ENCODE assay signal across 20 cellular contexts in the genomic region with DNA sequence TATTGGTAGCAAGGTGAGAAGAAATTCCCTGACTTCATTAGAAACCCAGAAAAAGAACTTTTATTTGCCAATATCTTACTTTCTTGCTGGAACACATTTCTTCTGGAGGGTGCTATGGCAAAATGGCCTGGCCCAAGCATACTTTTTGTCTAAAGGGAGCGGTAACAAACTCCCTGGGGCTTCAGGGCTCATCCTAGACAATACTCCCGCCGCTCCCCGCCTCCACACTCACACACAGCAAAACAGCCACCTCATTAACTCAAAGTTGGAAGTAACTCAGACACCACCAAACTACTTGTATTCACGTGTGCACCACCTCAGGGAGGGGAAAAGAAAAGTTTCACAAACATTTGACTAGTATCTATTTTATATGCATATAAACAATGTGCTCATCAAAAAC.
A peak's percentile ranks its signal among the peaks of the same experiment; 100 is the strongest.
DNase-seq lines count a peak whose midpoint lies in the region; ATAC-seq and TF ChIP-seq lines count a peak whose summit lies in the region.
"Had no signal": no experiment of that assay in that cellular context is flagged by ENCODE, and none has a peak within 500 bp of the region (broad histone marks: within the 10 kb centered on the region; RNA-seq: fewer than 3 reads in every experiment).

No MANE protein-coding gene starts in this region.

- POLR2A ChIA-PET in WTC11 (lab: Charles Lee), result no interaction called here

- ATAC-seq in WTC11 (peak; percentile 55), natural killer cell (no peak)
- ATAC-seq: GM12878, HCT116 had no signal

- H3K4me3 ChIP-seq in iPS-18a (ENCODE audit: low read length) (peak overlapping the region; percentile 21), neuronal stem cell (ENCODE audit: low read length in 2 of 2) (no peak overlapping the region), mesenchymal stem cell (ENCODE audit: insufficient read depth in 1 of 2, low read depth in 1 of 2, low read length in 2 of 2) (no peak overlapping the region)
- H3K4me3 ChIP-seq: BLaER1, GM12878 had no signal

- CTCF ChIA-PET in WTC11 (lab: Charles Lee), result interaction anchor here (1.0 kb wide), 1 partner anchor 24 kb away, joined by 3 read pairs; no protein-coding TSS in a partner anchor

- H3K27ac ChIP-seq in H9 (ENCODE audit: insufficient read length, low read depth, low read length) (no peak overlapping the region), iPS-18a (ENCODE audit: low read length) (no peak overlapping the region), neuronal stem cell (replicated peaks; ENCODE audit: low read length) (no peak overlapping the region), mesenchymal stem cell (ENCODE audit: low read length, poor library complexity, severe bottlenecking) (no peak overlapping the region)
- H3K27ac ChIP-seq: BLaER1, C4-2B had no signal

- H3K27me3 ChIP-seq in H9 (ENCODE audit: insufficient read depth, low read length), result no peaks in the 10 kb centered on the region
- H3K27me3 ChIP-seq in iPS-18a (ENCODE audit: control insufficient read depth, insufficient read depth, low read length), result no peaks in the 10 kb centered on the region
- H3K27me3 ChIP-seq in neuronal stem cell (ENCODE audit: control insufficient read depth in 3 of 3, insufficient read depth in 3 of 3, low read depth in 1 of 3, low read length in 3 of 3), result peaks cover 0 to 22% (median 0%) of the 10 kb centered on the region in 3 experiments
- H3K27me3 ChIP-seq in mesenchymal stem cell (ENCODE audit: control insufficient read depth in 1 of 2, insufficient read depth in 1 of 2, low read length in 2 of 2), result peaks cover 0 to 8% of the 10 kb centered on the region in 2 experiments

- H2AFZ ChIP-seq in H9 (ENCODE audit: low read length) (no peak overlapping the region), neuronal stem cell (ENCODE audit: low read length) (no peak overlapping the region), mesenchymal stem cell (ENCODE audit: low read depth, low read length) (no peak overlapping the region)

- H3K9me3 Mint-ChIP-seq in H9 (no peaks in the 10 kb centered on the region), WTC11 (no peaks in the 10 kb centered on the region), natural killer cell (no peaks in the 10 kb centered on the region)
- H3K9me3 Mint-ChIP-seq: CD4-positive, alpha-beta T cell had no signal

- no peaks in the 10 kb centered on the region for H4K20me1 ChIP-seq in H9 (ENCODE audit: control insufficient read depth, insufficient read depth, insufficient read length)
- H4K20me1 ChIP-seq: BLaER1 had no signal

- H3K4me1 Mint-ChIP-seq in H9 (peaks cover 24 to 28% of the 10 kb centered on the region in 2 experiments), WTC11 (peaks cover 17% of the 10 kb centered on the region), natural killer cell (no peaks in the 10 kb centered on the region)
- H3K4me1 Mint-ChIP-seq: B cell; CD8-positive, alpha-beta memory T cell had no signal

- no peak overlapping the region for H2BK120ac ChIP-seq in H9 (ENCODE audit: low read depth, low read length, poor library complexity, severe bottlenecking)
- H2BK120ac ChIP-seq in neuronal stem cell (ENCODE audit: low read depth, low read length), result no peak overlapping the region
- H2BK120ac ChIP-seq in mesenchymal stem cell (ENCODE audit: low read depth, low read length), result no peak overlapping the region

- H2BK20ac ChIP-seq in H9 (ENCODE audit: low read depth, low read length, poor library complexity, severe bottlenecking), result no peak overlapping the region

- H2BK15ac ChIP-seq in H9 (ENCODE audit: low read depth, low read length), result no peak overlapping the region
- no peak overlapping the region for H2BK15ac ChIP-seq in neuronal stem cell (ENCODE audit: low read length)
- H2BK15ac ChIP-seq in mesenchymal stem cell (ENCODE audit: low read depth, poor library complexity, severe bottlenecking), result no peak overlapping the region

- no peak overlapping the region for H2AK5ac ChIP-seq in H9 (ENCODE audit: insufficient read length, low read length)
- no peak overlapping the region for H2AK5ac ChIP-seq in neuronal stem cell (ENCODE audit: low read depth, low read length)
- no peak overlapping the region for H2AK5ac ChIP-seq in mesenchymal stem cell (ENCODE audit: low read length, severe bottlenecking)

- TF ChIP-seq CTCF in H9 (conservative IDR thresholded peaks at IDR 0.05) (no peak), WTC11 (IDR thresholded peaks at IDR 0.05) (no peak), natural killer cell (IDR thresholded peaks at IDR 0.05) (no peak)

- intact Hi-C loops in natural killer cell (cut with micrococcal nuclease), result no loop called here

- H3K9me3 ChIP-seq in H9 (ENCODE audit: control insufficient read depth, low read depth, low read length) (no peaks in the 10 kb centered on the region), iPS-18a (ENCODE audit: control insufficient read depth, low read depth, low read length) (peaks cover 3% of the 10 kb centered on the region), neuronal stem cell (replicated peaks in 1 of 2; ENCODE audit: control insufficient read depth in 2 of 2, insufficient read depth in 1 of 2, low read depth in 1 of 2, low read length in 2 of 2) (no peaks in the 10 kb centered on the region), mesenchymal stem cell (ENCODE audit: control insufficient read depth, low read length) (no peaks in the 10 kb centered on the region)
- H3K9me3 ChIP-seq: BLaER1 had no signal

- H3K9ac ChIP-seq in H9 (ENCODE audit: extremely low read depth, insufficient read length, low read length), result no peak overlapping the region
- no peak overlapping the region for H3K9ac ChIP-seq in iPS-18a (ENCODE audit: low read length)
- H3K9ac ChIP-seq in neuronal stem cell (ENCODE audit: low read depth, low read length, poor library complexity), result no peak overlapping the region
- no peak overlapping the region for H3K9ac ChIP-seq in mesenchymal stem cell (ENCODE audit: low read length)
- H3K9ac ChIP-seq: BLaER1 had no signal

- peaks cover 10% of the 10 kb centered on the region; the same call in 1 of the 2 replicates for H3K4me1 ChIP-seq in H9 (ENCODE audit: insufficient read depth, low read length)
- H3K4me1 ChIP-seq in iPS-18a (ENCODE audit: control insufficient read depth, low read depth, low read length), result peaks cover 17% of the 10 kb centered on the region
- H3K4me1 ChIP-seq in neuronal stem cell (ENCODE audit: control insufficient read depth in 2 of 2, insufficient read depth in 1 of 2, low read depth in 1 of 2, low read length in 2 of 2), result peaks cover 0 to 2% of the 10 kb centered on the region in 2 donors
- no peaks in the 10 kb centered on the region for H3K4me1 ChIP-seq in mesenchymal stem cell (ENCODE audit: control insufficient read depth, insufficient read depth, low read depth, low read length)
- H3K4me1 ChIP-seq: BLaER1 had no signal

- H3K27ac Mint-ChIP-seq in H9 (peak overlapping the region in 2 of 3 experiments; percentile 14 to 44; a peak in 3 of 7 replicates), WTC11 (no peak overlapping the region), natural killer cell (no peak overlapping the region)
- H3K27ac Mint-ChIP-seq: B cell; CD4-positive, alpha-beta T cell had no signal

- H4K5ac ChIP-seq in H9 (ENCODE audit: insufficient read length, low read depth, low read length), result no peak overlapping the region

- H2BK5ac ChIP-seq in H9 (ENCODE audit: insufficient read length, low read length) (no peak overlapping the region), neuronal stem cell (ENCODE audit: low read length) (no peak overlapping the region), mesenchymal stem cell (ENCODE audit: low read depth, low read length, poor library complexity, severe bottlenecking) (no peak overlapping the region)

- H3K23me2 ChIP-seq in H9 (ENCODE audit: insufficient read length, low read depth, low read length, poor library complexity, severe bottlenecking), result no peaks in the 10 kb centered on the region

- DNase-seq in H9, result peak; percentile 28
- DNase-seq in WTC11 (ENCODE audit: low spot score), result no peak
- no peak for DNase-seq in neuronal stem cell (ENCODE audit: low spot score)
- DNase-seq in NCI-H446 (lab: John Stamatoyannopoulos, UW), result no peak
- no peak for DNase-seq in mesenchymal stem cell
- no peak for DNase-seq in natural killer cell
- DNase-seq in midbrain (lab: John Stamatoyannopoulos, UW), result no peak
- DNase-seq: Calu3; CD4-positive, alpha-beta T cell; CD8-positive, alpha-beta memory T cell; DND-41; GDM1; GOT3; H7 had no signal

- H3K36me3 Mint-ChIP-seq in H9 (ENCODE audit: insufficient read depth in 1 of 3, low read depth in 3 of 3) (peaks cover 0 to 1% (median 0%) of the 10 kb centered on the region in 3 experiments; a peak in 2 of 7 replicates), WTC11 (no peaks in the 10 kb centered on the region; the same call in 1 of the 2 replicates), natural killer cell (no peaks in the 10 kb centered on the region)
- H3K36me3 Mint-ChIP-seq: CD8-positive, alpha-beta memory T cell had no signal

- H2BK12ac ChIP-seq in H9 (ENCODE audit: insufficient read length, low read depth, low read length) (no peak overlapping the region), neuronal stem cell (ENCODE audit: low read length) (no peak overlapping the region), mesenchymal stem cell (ENCODE audit: low read length in 2 of 2) (no peak overlapping the region)

- no peak overlapping the region for H3T11ph ChIP-seq in H9 (ENCODE audit: low read length)

- H4K91ac ChIP-seq in H9 (ENCODE audit: insufficient read length, low read depth, low read length), result no peak overlapping the region
- H4K91ac ChIP-seq in neuronal stem cell (ENCODE audit: low read depth, low read length, poor library complexity), result no peak overlapping the region
- H4K91ac ChIP-seq in mesenchymal stem cell (ENCODE audit: low read length), result no peak overlapping the region

- H3K4ac ChIP-seq in H9 (ENCODE audit: low read depth, low read length) (no peak overlapping the region), neuronal stem cell (ENCODE audit: low read length) (no peak overlapping the region), mesenchymal stem cell (ENCODE audit: low read depth in 1 of 2, low read length in 2 of 2) (no peak overlapping the region)

- H3K18ac ChIP-seq in H9 (ENCODE audit: insufficient read length, low read depth, low read length) (no peak overlapping the region), neuronal stem cell (ENCODE audit: low read length) (no peak overlapping the region), mesenchymal stem cell (ENCODE audit: low read depth in 1 of 2, low read length in 2 of 2) (no peak overlapping the region)

- H3K56ac ChIP-seq in H9 (ENCODE audit: insufficient read length, low read depth, low read length), result no peak overlapping the region

- H3K4me3 Mint-ChIP-seq in H9 (peak overlapping the region in 1 of 2 experiments; percentile 22; a peak in 3 of 5 replicates), WTC11 (0 out of 2 replicates have a peak overlapping the region, but pooled peaks have one; percentile 9), natural killer cell (no peak overlapping the region)
- H3K4me3 Mint-ChIP-seq: B cell; CD4-positive, alpha-beta T cell; CD8-positive, alpha-beta memory T cell had no signal

- H3K23ac ChIP-seq in H9 (ENCODE audit: insufficient read length, low read depth, low read length) (no peak overlapping the region), neuronal stem cell (ENCODE audit: low read depth, low read length, poor library complexity) (no peak overlapping the region), mesenchymal stem cell (ENCODE audit: low read length in 2 of 2) (no peak overlapping the region)

- WGBS in H9 (ENCODE audit: extremely low coverage, insufficient read length, low lambda C conversion rate), result no CpG with 5 or more reads among the region's 5 CpGs
- no CpG with 5 or more reads among the region's 5 CpGs for WGBS in neuronal stem cell (ENCODE audit: extremely low coverage in 2 of 2, insufficient read length in 2 of 2, insufficient replicate concordance in 1 of 2), 2 donors
- 25% methylated on average over 3 of the region's 5 CpGs for WGBS in mesenchymal stem cell

- H3K14ac ChIP-seq in H9 (ENCODE audit: insufficient read depth, low read length), result no peak overlapping the region
- no peak overlapping the region for H3K14ac ChIP-seq in neuronal stem cell (ENCODE audit: low read length)
- H3K14ac ChIP-seq in mesenchymal stem cell (ENCODE audit: low read length in 2 of 2), result no peak overlapping the region

- H3K4me2 ChIP-seq in H9 (ENCODE audit: insufficient read depth, insufficient read length, low read length) (no peak overlapping the region), neuronal stem cell (ENCODE audit: insufficient read depth, low read length, poor library complexity, severe bottlenecking) (peak overlapping the region; percentile 18), mesenchymal stem cell (ENCODE audit: low read length, poor library complexity, severe bottlenecking) (no peak overlapping the region)
- H3K4me2 ChIP-seq: BLaER1 had no signal

- H3K36me3 ChIP-seq in iPS-18a (ENCODE audit: control insufficient read depth, low read depth, low read length) (no peaks in the 10 kb centered on the region), neuronal stem cell (replicated peaks in 1 of 2; ENCODE audit: control insufficient read depth in 2 of 2, insufficient read depth in 2 of 2, low read length in 2 of 2) (no peaks in the 10 kb centered on the region), mesenchymal stem cell (ENCODE audit: control insufficient read depth in 1 of 2, insufficient read depth in 2 of 2, low read depth in 1 of 2, low read length in 2 of 2) (no peaks in the 10 kb centered on the region)
- H3K36me3 ChIP-seq: BLaER1 had no signal

- H3K27me3 Mint-ChIP-seq in H9 (ENCODE audit: low read depth) (peaks cover 4% of the 10 kb centered on the region), WTC11 (ENCODE audit: low read depth) (peaks cover 45% of the 10 kb centered on the region), natural killer cell (ENCODE audit: low read depth in 2 of 2) (no peaks in the 10 kb centered on the region)
- H3K27me3 Mint-ChIP-seq: B cell had no signal

- no peak overlapping the region for H4K8ac ChIP-seq in H9 (replicated peaks; ENCODE audit: insufficient read length, low read depth, low read length)
- H4K8ac ChIP-seq in neuronal stem cell (ENCODE audit: low read depth, low read length), result no peak overlapping the region
- H4K8ac ChIP-seq in mesenchymal stem cell (ENCODE audit: low read length), result no peak overlapping the region

- no peaks in the 10 kb centered on the region for H3K79me2 ChIP-seq in H9 (ENCODE audit: insufficient read depth, low read length)

- no peaks in the 10 kb centered on the region for H3K79me1 ChIP-seq in H9 (ENCODE audit: insufficient read depth, low read depth, low read length, poor library complexity, severe bottlenecking)
- no peaks in the 10 kb centered on the region for H3K79me1 ChIP-seq in neuronal stem cell (ENCODE audit: low read depth, low read length)
- H3K79me1 ChIP-seq in mesenchymal stem cell (replicated peaks; ENCODE audit: low read length, poor library complexity, severe bottlenecking), result no peaks in the 10 kb centered on the region

Comparison
In these comparisons a context has a peak if more than half of its experiments do, and no peak if none do; other contexts are left out.
1. H3K27ac Mint-ChIP-seq: peak in H9 (2 of 3); none in WTC11 (single experiment) and natural killer cell (0 of 2).